In the genomic region with DNA sequence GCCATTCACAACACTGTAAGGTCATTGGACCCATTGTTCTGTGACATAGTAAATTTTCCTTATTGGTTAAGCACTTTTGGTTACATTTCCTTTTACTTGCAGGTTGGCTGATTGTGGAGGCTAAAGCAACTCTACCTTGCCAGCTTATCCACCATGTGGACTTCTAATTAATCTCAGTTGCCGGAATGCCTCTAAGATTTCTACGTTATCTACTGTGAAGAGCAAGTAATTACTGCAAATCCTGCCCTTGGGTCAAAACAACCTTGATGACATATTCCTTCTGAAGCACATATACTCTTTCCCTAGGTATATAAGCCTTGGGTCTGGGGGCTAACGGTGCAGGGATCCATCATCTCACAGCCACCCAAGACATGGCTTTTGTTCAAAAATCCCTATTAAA, we compare ENCODE assay signal across 1 cellular context.
A peak's percentile ranks its signal among the peaks of the same experiment; 100 is the strongest.
TF ChIP-seq lines count a peak whose summit lies in the region.

No MANE protein-coding gene starts in this region.

TF ChIP-seq in HepG2, 621 proteins besides CTCF, POLR2A, EP300 and RAD21:
- TF ChIP-seq SOX13 (IDR thresholded peaks at IDR 0.05) = no peak
- peak in 1 of 2 experiments; percentile 65; a peak in 1 of 4 replicates for TF ChIP-seq SOX13 (CRISPR knock-in tag; conservative IDR thresholded peaks at IDR 0.05 in 1 of 2, IDR thresholded peaks at IDR 0.05 in 1 of 2)
- TF ChIP-seq SNAPC2 (CRISPR knock-in tag; IDR thresholded peaks at IDR 0.05) = no peak
- TF ChIP-seq, protein P1, sequence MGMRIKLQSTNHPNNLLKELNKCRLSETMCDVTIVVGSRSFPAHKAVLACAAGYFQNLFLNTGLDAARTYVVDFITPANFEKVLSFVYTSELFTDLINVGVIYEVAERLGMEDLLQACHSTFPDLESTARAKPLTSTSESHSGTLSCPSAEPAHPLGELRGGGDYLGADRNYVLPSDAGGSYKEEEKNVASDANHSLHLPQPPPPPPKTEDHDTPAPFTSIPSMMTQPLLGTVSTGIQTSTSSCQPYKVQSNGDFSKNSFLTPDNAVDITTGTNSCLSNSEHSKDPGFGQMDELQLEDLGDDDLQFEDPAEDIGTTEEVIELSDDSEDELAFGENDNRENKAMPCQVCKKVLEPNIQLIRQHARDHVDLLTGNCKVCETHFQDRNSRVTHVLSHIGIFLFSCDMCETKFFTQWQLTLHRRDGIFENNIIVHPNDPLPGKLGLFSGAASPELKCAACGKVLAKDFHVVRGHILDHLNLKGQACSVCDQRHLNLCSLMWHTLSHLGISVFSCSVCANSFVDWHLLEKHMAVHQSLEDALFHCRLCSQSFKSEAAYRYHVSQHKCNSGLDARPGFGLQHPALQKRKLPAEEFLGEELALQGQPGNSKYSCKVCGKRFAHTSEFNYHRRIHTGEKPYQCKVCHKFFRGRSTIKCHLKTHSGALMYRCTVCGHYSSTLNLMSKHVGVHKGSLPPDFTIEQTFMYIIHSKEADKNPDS (CRISPR knock-in tag; IDR thresholded peaks at IDR 0.05) = no peak
- TF ChIP-seq PLRG1 (conservative IDR thresholded peaks at IDR 0.05) = no peak
- 0 out of 2 replicates have a peak, but pooled peaks have one; percentile 30 for TF ChIP-seq SOX5 (CRISPR knock-in tag; IDR thresholded peaks at IDR 0.05; ENCODE audit: borderline replicate concordance)
- TF ChIP-seq, protein P2, sequence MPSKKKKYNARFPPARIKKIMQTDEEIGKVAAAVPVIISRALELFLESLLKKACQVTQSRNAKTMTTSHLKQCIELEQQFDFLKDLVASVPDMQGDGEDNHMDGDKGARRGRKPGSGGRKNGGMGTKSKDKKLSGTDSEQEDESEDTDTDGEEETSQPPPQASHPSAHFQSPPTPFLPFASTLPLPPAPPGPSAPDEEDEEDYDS (CRISPR knock-in tag; IDR thresholded peaks at IDR 0.05) = no peak
